12 cellular contexts compared by ENCODE assay signal in genomic region chr3:149473991-149474819, GRCh38. TPM values are rescaled to one million over a fixed set of nuclear protein-coding genes. Genes with fewer than 3 reads are reported as not detected.
DNase-seq lines count a peak whose midpoint lies in the region; ATAC-seq, FAIRE-seq and TF ChIP-seq lines count a peak whose summit lies in the region.
"Had no signal": no experiment of that assay in that cellular context is flagged by ENCODE, and none has a peak within 500 bp of the region (broad histone marks: within the 10 kb centered on the region; RNA-seq: fewer than 3 reads in every experiment).

Gene TM4SF4 (plus strand): TSS chr3:149474697. CDS start chr3:149474878, 181 bp downstream.

- H2AFZ ChIP-seq in PC-3 (ENCODE audit: low read length) (no peak within 1 kb of the TSS), H1 (ENCODE audit: low read length) (peak within 1 kb of the TSS; percentile 15; the same call in 1 of the 2 replicates)

- TF ChIP-seq RAD21 in H1 (IDR thresholded peaks at IDR 0.05 in 1 of 2, conservative IDR thresholded peaks at IDR 0.05 in 1 of 2; ENCODE audit: low read depth in 2 of 2, low read length in 2 of 2), result no peak

- no peaks in the 10 kb centered on the region for H3K9me2 ChIP-seq in PC-3 (replicated peaks; ENCODE audit: low read length)

- H3K4me3 ChIP-seq in PC-3 (ENCODE audit: low read length) (peak within 1 kb of the TSS; percentile 6; the same call in 1 of the 2 replicates), H1 (ENCODE audit: extremely low read depth in 1 of 4, insufficient read depth in 2 of 4, low read depth in 3 of 4, low read length in 4 of 4) (no peak within 1 kb of the TSS), muscle layer of duodenum (ENCODE audit: low read depth in 1 of 2, low read length in 2 of 2) (no peak within 1 kb of the TSS), upper lobe of right lung (no peak within 1 kb of the TSS)

- 0 out of 2 replicates have a peak, but pooled peaks have one; percentile 2 for ATAC-seq in PC-3
- ATAC-seq in upper lobe of right lung, result no peak
- ATAC-seq in GM19397 (IDR thresholded peaks at IDR 0.05; ENCODE audit: unreplicated experiment), result no peak

- no peak within 1 kb of the TSS for H3K4ac ChIP-seq in H1 (replicated peaks; ENCODE audit: insufficient read length, low read depth, low read length)

- H3K79me2 ChIP-seq in PC-3 (ENCODE audit: low read length), result no peaks in the 10 kb centered on the region
- no peaks in the 10 kb centered on the region for H3K79me2 ChIP-seq in H1 (ENCODE audit: control insufficient read depth in 1 of 2, insufficient read depth in 2 of 2, low read length in 2 of 2)

- no peak within 1 kb of the TSS for H2BK120ac ChIP-seq in H1 (replicated peaks; ENCODE audit: low read depth, low read length)

- H3K23me2 ChIP-seq in H1 (ENCODE audit: low read depth, low read length), result no peaks in the 10 kb centered on the region

- H4K5ac ChIP-seq in H1 (ENCODE audit: insufficient read length, low read depth, low read length), result no peak within 1 kb of the TSS

- H3K4me1 ChIP-seq in PC-3 (ENCODE audit: insufficient read depth, low read length), result peaks cover 37% of the 10 kb centered on the region
- H3K4me1 ChIP-seq in H1 (replicated peaks in 1 of 4; ENCODE audit: control insufficient read depth in 3 of 4, insufficient read depth in 4 of 4, low read length in 3 of 4), result no peaks in the 10 kb centered on the region; a peak in 2 of 7 replicates
- H3K4me1 ChIP-seq in muscle layer of duodenum (ENCODE audit: control insufficient read depth in 1 of 2, insufficient read depth in 2 of 2, low read length in 2 of 2), result no peaks in the 10 kb centered on the region
- peaks cover 51% of the 10 kb centered on the region for H3K4me1 ChIP-seq in upper lobe of right lung

- H3K14ac ChIP-seq in H1 (ENCODE audit: insufficient read length), result no peak within 1 kb of the TSS

- DNase-seq in PC-3, result no peak
- no peak for DNase-seq in H1 (ENCODE audit: low read depth in 1 of 2, low spot score in 2 of 2)
- DNase-seq in upper lobe of right lung, result no peak
- DNase-seq in hepatic stellate cell (ENCODE audit: low spot score), result no peak
- DNase-seq in NCI-H526 (lab: John Stamatoyannopoulos, UW), result no peak
- DNase-seq: activated CD4-positive, alpha-beta T cell treated with anti-CD3 and anti-CD28 coated beads for 48 hours; anterior cingulate cortex; CD8-positive, alpha-beta memory T cell; GF-D8 had no signal

- CTCF ChIA-PET in PC-3 (lab: Charles Lee) (interaction anchor here (0.6 to 0.7 kb wide), 2 partner anchors 107 to 125 kb away, joined by 3 read pairs; no protein-coding TSS in a partner anchor), H1 (lab: Charles Lee; ENCODE audit: partially characterized antibody) (interaction anchor here (0.6 to 5.8 kb wide), 13 partner anchors 13 to 519 kb away, joined by 3 to 39 read pairs (median 3); no protein-coding TSS in a partner anchor)

- TF ChIP-seq EP300 in H1 (IDR thresholded peaks at IDR 0.05; ENCODE audit: borderline replicate concordance in 1 of 2, low read depth in 2 of 2, low read length in 2 of 2), result no peak

- no peaks in the 10 kb centered on the region for H3K9me3 ChIP-seq in PC-3 (ENCODE audit: low read length)
- no peaks in the 10 kb centered on the region for H3K9me3 ChIP-seq in H1 (ENCODE audit: insufficient read depth in 2 of 2, low read depth in 1 of 2, low read length in 1 of 2)
- H3K9me3 ChIP-seq in muscle layer of duodenum (ENCODE audit: control insufficient read depth in 1 of 2, low read length in 2 of 2), result no peaks in the 10 kb centered on the region
- H3K9me3 ChIP-seq in upper lobe of right lung, result no peaks in the 10 kb centered on the region

- no peak within 1 kb of the TSS for H2BK5ac ChIP-seq in H1 (ENCODE audit: low read depth, low read length)

- H3K23ac ChIP-seq in H1 (ENCODE audit: insufficient read length), result no peak within 1 kb of the TSS

- H4K8ac ChIP-seq in H1 (ENCODE audit: extremely low read depth, insufficient read depth, low read length), result no peak within 1 kb of the TSS

- H3K9ac ChIP-seq in PC-3 (ENCODE audit: low read length) (peak within 1 kb of the TSS; percentile 30), H1 (replicated peaks in 1 of 4; ENCODE audit: extremely low read depth in 1 of 4, low read depth in 3 of 4, low read length in 3 of 4) (no peak within 1 kb of the TSS)

- H4K20me1 ChIP-seq in PC-3 (ENCODE audit: low read length) (no peaks in the 10 kb centered on the region), H1 (replicated peaks in 1 of 2; ENCODE audit: control insufficient read depth in 1 of 2, insufficient read depth in 2 of 2, low read length in 2 of 2) (no peaks in the 10 kb centered on the region)

- no peak for TF ChIP-seq POLR2A in H1 (IDR thresholded peaks at IDR 0.05; ENCODE audit: control extremely low read depth in 1 of 2, low read depth in 2 of 2, low read length in 2 of 2)

- H3K36me3 ChIP-seq in PC-3 (ENCODE audit: low read depth, low read length) (no peaks in the 10 kb centered on the region), H1 (ENCODE audit: control insufficient read depth in 2 of 4, insufficient read depth in 4 of 4, low read length in 3 of 4) (no peaks in the 10 kb centered on the region), muscle layer of duodenum (ENCODE audit: control insufficient read depth in 1 of 2, insufficient read depth in 2 of 2, low read length in 2 of 2) (no peaks in the 10 kb centered on the region), upper lobe of right lung (no peaks in the 10 kb centered on the region)

- 86% methylated on average over 7 of the region's 7 CpGs; no CpG with 5 or more reads in 1 of the 2 experiments for WGBS in H1 (ENCODE audit: extremely low coverage in 1 of 2, insufficient coverage in 1 of 2, insufficient read length in 1 of 2, insufficient replicate concordance in 2 of 2, low coverage in 1 of 2, low lambda C conversion rate in 2 of 2, missing lambda C conversion rate in 1 of 2), 2 experiments

- H3K27me3 ChIP-seq in PC-3 (ENCODE audit: low read length) (no peaks in the 10 kb centered on the region), H1 (replicated peaks in 1 of 4; ENCODE audit: control insufficient read depth in 3 of 4, extremely low read depth in 1 of 4, insufficient read depth in 3 of 4, low read length in 3 of 4) (no peaks in the 10 kb centered on the region), muscle layer of duodenum (ENCODE audit: low read depth, low read length) (no peaks in the 10 kb centered on the region), upper lobe of right lung (no peaks in the 10 kb centered on the region)

- no peak within 1 kb of the TSS for H2AK5ac ChIP-seq in H1 (ENCODE audit: low read depth, low read length)

- intact Hi-C loops in PC-3 (cut with micrococcal nuclease) (loop anchor here (1.0 kb wide), 1 partner anchor 73 kb away; no protein-coding TSS in a partner anchor), upper lobe of right lung (cut with DNase I) (no loop called here)

- H3F3A ChIP-seq in PC-3 (ENCODE audit: low read length, unreplicated experiment), result peaks cover 6% of the 10 kb centered on the region

- H2BK15ac ChIP-seq in H1 (ENCODE audit: low read length), result no peak within 1 kb of the TSS

- H3K4me2 ChIP-seq in PC-3 (ENCODE audit: low read length) (peak within 1 kb of the TSS; percentile 69), H1 (ENCODE audit: insufficient read depth in 1 of 2, low read depth in 2 of 2, low read length in 2 of 2) (no peak within 1 kb of the TSS)

- POLR2A ChIA-PET in PC-3 (lab: Charles Lee; ENCODE audit: unreplicated experiment) (interaction anchor here (0.6 to 1.5 kb wide), 4 partner anchors 26 to 102 kb away, joined by 3 to 5 read pairs (median 4); partner anchors contain the start of gene TM4SF1), H1 (lab: Charles Lee; ENCODE audit: partially characterized antibody) (no interaction called here)

- no peaks in the 10 kb centered on the region for H3K79me1 ChIP-seq in H1 (ENCODE audit: low read depth, low read length)

- H3K27ac ChIP-seq in PC-3 (ENCODE audit: low read length) (peak within 1 kb of the TSS; percentile 86), H1 (ENCODE audit: low read depth, low read length) (no peak within 1 kb of the TSS), muscle layer of duodenum (ENCODE audit: low read length) (peak within 1 kb of the TSS; percentile 25), upper lobe of right lung (peak within 1 kb of the TSS; percentile 76)

- H2BK20ac ChIP-seq in H1 (ENCODE audit: low read length), result no peak within 1 kb of the TSS

- BruUV-seq in PC-3 (replicated peaks; lab: Mats Ljungman, UMichigan), result TSS peak; percentile 82

- TF ChIP-seq CTCF in PC-3 (conservative IDR thresholded peaks at IDR 0.05; ENCODE audit: low read depth, low read length) (no peak), H1 (IDR thresholded peaks at IDR 0.05; ENCODE audit: control extremely low read depth in 1 of 3, insufficient read depth in 1 of 3, low read depth in 1 of 3, low read length in 3 of 3) (no peak), upper lobe of right lung (IDR thresholded peaks at IDR 0.05) (no peak)

- H4K91ac ChIP-seq in H1 (replicated peaks; ENCODE audit: insufficient read length, low read length), result no peak within 1 kb of the TSS

- no peak within 1 kb of the TSS for H2BK12ac ChIP-seq in H1 (ENCODE audit: low read depth, low read length)

- no peak within 1 kb of the TSS for H3K18ac ChIP-seq in H1 (ENCODE audit: extremely low read depth, low read length)

- FAIRE-seq in H1 (lab: Jason Lieb, UNC), result no peak

- H3K56ac ChIP-seq in H1 (replicated peaks; ENCODE audit: insufficient read length, low read depth, low read length), result no peak within 1 kb of the TSS

TF ChIP-seq in H1, 55 proteins besides CTCF, POLR2A, EP300 and RAD21 (continues in another document):
- TF ChIP-seq CHD1 (IDR thresholded peaks at IDR 0.05; ENCODE audit: low read depth, low read length) (no peak), CBX8 (IDR thresholded peaks at IDR 0.05; ENCODE audit: borderline replicate concordance, low read depth, low read length) (no peak), SP4 (IDR thresholded peaks at IDR 0.05; ENCODE audit: low read length) (no peak), KDM1A (IDR thresholded peaks at IDR 0.05; ENCODE audit: borderline replicate concordance, low read length) (no peak), EGR1 (IDR thresholded peaks at IDR 0.05; ENCODE audit: borderline replicate concordance, low read depth, low read length) (no peak)

RNA-seq across cellular contexts. Expression of gene TM4SF4, which starts in this region (rescaled TPM):
- 0.23 and 0.40 TPM in 2 replicates for total RNA-seq in PC-3 (2014; rRNA removed)
- not detected in 2 replicates for total RNA-seq in H1 (2021; fragmentation: NEBNext Ultra II Directional; extraction: Animal tissue kit (Norgen Biotek cat#: 25700))
- polyA plus RNA-seq in H1 (2011; rRNA removed), result not detected in 2 replicates
- not detected for polyA plus RNA-seq in H1 (2011; cell fraction: cytosol; rRNA removed)
- not detected for polyA plus RNA-seq in H1 (2011; cell fraction: nucleus; rRNA removed)
- not detected in 4 replicates for polyA plus RNA-seq in H1 (2012, experiment 1 of 2)
- polyA plus RNA-seq in H1 (2012, experiment 2 of 2), result not detected
- polyA plus RNA-seq in H1 (2013, experiment 1 of 2), result not detected
- not detected for polyA plus RNA-seq in H1 (2013, experiment 2 of 2)
- not detected in 2 replicates for polyA minus RNA-seq in H1 (2011; rRNA and poly(A)+ RNA removed)
- polyA minus RNA-seq in H1 (2011; cell fraction: cytosol; rRNA and poly(A)+ RNA removed), result not detected
- polyA minus RNA-seq in H1 (2011; cell fraction: nucleus; rRNA and poly(A)+ RNA removed), result not detected
- 0.49 TPM for total RNA-seq in upper lobe of right lung
- total RNA-seq: CD8-positive, alpha-beta memory T cell; T-helper 1 cell treated with Interleukin-12 subunit alpha and Interleukin-12 subunit beta and Interleukin-4 antibody, amounts not matched to agents 30 ng/mL and 1 ng/mL, for 36 hours had no signal
- polyA plus RNA-seq: CD8-positive, alpha-beta memory T cell had no signal

Comparison
In these comparisons a context has a peak if more than half of its experiments do, and no peak if none do; other contexts are left out.
1. Peak in ATAC-seq, H3K4me3 ChIP-seq, H3K27ac ChIP-seq, H3K9ac ChIP-seq and H3K4me2 ChIP-seq in PC-3; RNA of the gene not detected or under 1 TPM.